In genomic region chr17:70774339-70775110, GRCh38 we compare ENCODE assay signal across 17 cellular contexts.
DNase-seq lines count a peak whose midpoint lies in the region; ATAC-seq, FAIRE-seq and TF ChIP-seq lines count a peak whose summit lies in the region.
"Had no signal": no experiment of that assay in that cellular context is flagged by ENCODE, and none has a peak within 500 bp of the region (broad histone marks: within the 10 kb centered on the region; RNA-seq: fewer than 3 reads in every experiment).

No MANE protein-coding gene starts in this region.

- H3K4me2 ChIP-seq in astrocyte (ENCODE audit: low read length) = no peak overlapping the region
- no peak overlapping the region for H3K4me2 ChIP-seq in osteoblast (ENCODE audit: insufficient read depth, low read length)

- no peaks in the 10 kb centered on the region for H3K36me3 Mint-ChIP-seq in astrocyte (ENCODE audit: low read depth, unreplicated experiment)

- no peak for FAIRE-seq in astrocyte (lab: Jason Lieb, UNC)
- FAIRE-seq: D721Med, G401.6, GM12891 had no signal

- no peaks in the 10 kb centered on the region for H3K4me1 Mint-ChIP-seq in astrocyte (ENCODE audit: low read depth, unreplicated experiment)

- no peaks in the 10 kb centered on the region for H3K9me3 Mint-ChIP-seq in astrocyte (ENCODE audit: unreplicated experiment)
- H3K9me3 Mint-ChIP-seq: CD4-positive, alpha-beta T cell had no signal

- DNase-seq in astrocyte (ENCODE audit: low read depth) (peak; percentile 2), epithelial cell of prostate (ENCODE audit: low read depth, low spot score) (peak; percentile 1), osteoblast (ENCODE audit: insufficient read length, low spot score, missing footprints) (no peak), stomach (no peak)
- DNase-seq: ACHN; AML-193; Caco-2; CD4-positive, alpha-beta T cell; GOT3; H7 had no signal

- no peak overlapping the region for H3K27ac Mint-ChIP-seq in astrocyte (ENCODE audit: unreplicated experiment)
- H3K27ac Mint-ChIP-seq: CD4-positive, alpha-beta T cell had no signal

- H3K4me1 ChIP-seq in HEK293 (ENCODE audit: control insufficient read depth, insufficient read depth, low read length) = no peaks in the 10 kb centered on the region
- no peaks in the 10 kb centered on the region for H3K4me1 ChIP-seq in astrocyte (ENCODE audit: insufficient read depth, low read length)
- no peaks in the 10 kb centered on the region for H3K4me1 ChIP-seq in osteoblast (ENCODE audit: insufficient read depth, low read length)
- no peaks in the 10 kb centered on the region for H3K4me1 ChIP-seq in stomach
- H3K4me1 ChIP-seq: Caco-2 had no signal

- TF ChIP-seq EP300 in stomach (IDR thresholded peaks at IDR 0.05) = no peak

- H3K9ac ChIP-seq in astrocyte (ENCODE audit: low read length) = no peak overlapping the region

- no peak for TF ChIP-seq CTCF in HEK293 (tag by site-specific recombination; IDR thresholded peaks at IDR 0.05)
- TF ChIP-seq CTCF in astrocyte (IDR thresholded peaks at IDR 0.05; ENCODE audit: insufficient read depth, low read depth, low read length) = no peak
- no peak for TF ChIP-seq CTCF in osteoblast (IDR thresholded peaks at IDR 0.05; ENCODE audit: extremely low read depth, low read depth, low read length)
- no peak for TF ChIP-seq CTCF in stomach (IDR thresholded peaks at IDR 0.05)

- H3K79me2 ChIP-seq in astrocyte (ENCODE audit: insufficient read depth, low read length) (no peaks in the 10 kb centered on the region), osteoblast (ENCODE audit: insufficient read depth, low read length) (no peaks in the 10 kb centered on the region)

- TF ChIP-seq POLR2A in stomach (IDR thresholded peaks at IDR 0.05) = no peak

- POLR2A ChIA-PET in HEK293 (lab: Yijun Ruan, JAX) = no interaction called here

- H3K36me3 ChIP-seq in HEK293 (ENCODE audit: control insufficient read depth in 2 of 2, insufficient read depth in 1 of 2, low read length in 2 of 2) (no peaks in the 10 kb centered on the region), astrocyte (ENCODE audit: insufficient read depth, low read length) (no peaks in the 10 kb centered on the region), osteoblast (ENCODE audit: insufficient read depth, low read length) (no peaks in the 10 kb centered on the region), stomach (no peaks in the 10 kb centered on the region)

- no peak overlapping the region for H2AFZ ChIP-seq in astrocyte (ENCODE audit: low read depth, low read length)
- no peak overlapping the region for H2AFZ ChIP-seq in osteoblast (ENCODE audit: low read length)

- H3K4me3 Mint-ChIP-seq in astrocyte (ENCODE audit: unreplicated experiment) = no peak overlapping the region
- H3K4me3 Mint-ChIP-seq: CD4-positive, alpha-beta T cell had no signal

- H4K20me1 ChIP-seq in astrocyte (ENCODE audit: insufficient read depth, low read length) (no peaks in the 10 kb centered on the region), osteoblast (ENCODE audit: insufficient read depth, low read length) (no peaks in the 10 kb centered on the region)

- no peaks in the 10 kb centered on the region for H3K9me3 ChIP-seq in HEK293 (ENCODE audit: control insufficient read depth, insufficient read depth, low read depth, low read length)
- H3K9me3 ChIP-seq in astrocyte (ENCODE audit: insufficient read depth, low read depth, low read length) = no peaks in the 10 kb centered on the region
- H3K9me3 ChIP-seq in osteoblast (ENCODE audit: low read depth, low read length) = no peaks in the 10 kb centered on the region
- no peaks in the 10 kb centered on the region for H3K9me3 ChIP-seq in stomach
- H3K9me3 ChIP-seq: Caco-2 had no signal

- ATAC-seq in HG02610 (IDR thresholded peaks at IDR 0.05; ENCODE audit: unreplicated experiment) = no peak
- ATAC-seq: HCT116 had no signal

- CTCF ChIA-PET in HEK293 (lab: Yijun Ruan, JAX) = interaction anchor here (0.5 to 1.9 kb wide), 4 partner anchors 10 to 957 kb away, joined by 3 to 8 read pairs (median 3); no protein-coding TSS in a partner anchor

- H3K27me3 ChIP-seq in astrocyte (ENCODE audit: insufficient read depth, low read length) (no peaks in the 10 kb centered on the region), osteoblast (ENCODE audit: insufficient read depth, low read length) (no peaks in the 10 kb centered on the region), stomach (no peaks in the 10 kb centered on the region)

- H3K27me3 Mint-ChIP-seq in astrocyte (ENCODE audit: low read depth, unreplicated experiment) = no peaks in the 10 kb centered on the region
- H3K27me3 Mint-ChIP-seq: CD4-positive, alpha-beta T cell had no signal

- H3K27ac ChIP-seq in HEK293 (ENCODE audit: extremely low read depth, low read depth, low read length) (no peak overlapping the region), astrocyte (ENCODE audit: low read depth, low read length) (no peak overlapping the region), epithelial cell of prostate (no peak overlapping the region), osteoblast (ENCODE audit: low read depth, low read length) (no peak overlapping the region), stomach (no peak overlapping the region)
- H3K27ac ChIP-seq: C4-2B had no signal

- H3K4me3 ChIP-seq in HEK293 (ENCODE audit: low read depth, low read length) (no peak overlapping the region), astrocyte (ENCODE audit: insufficient read depth, low read depth, low read length) (no peak overlapping the region), osteoblast (ENCODE audit: insufficient read depth, low read length) (no peak overlapping the region), stomach (no peak overlapping the region)

- intact Hi-C loops in stomach (cut with DNase I; ENCODE audit: low total_unique reads) = no loop called here

TF ChIP-seq in HEK293, 187 proteins besides CTCF, POLR2A, EP300 and RAD21:
- no peak for TF ChIP-seq AEBP2 (tag by site-specific recombination; IDR thresholded peaks at IDR 0.05; ENCODE audit: borderline replicate concordance)
- TF ChIP-seq ZBTB21 (tag by site-specific recombination; IDR thresholded peaks at IDR 0.05) = no peak
- peak; percentile 65 for TF ChIP-seq ZNF664 (tag by site-specific recombination; IDR thresholded peaks at IDR 0.05)
- no peak for TF ChIP-seq TSHZ1 (tag by site-specific recombination; IDR thresholded peaks at IDR 0.05; ENCODE audit: borderline replicate concordance)
- TF ChIP-seq ZNF48 (tag by site-specific recombination; IDR thresholded peaks at IDR 0.05) = no peak
- no peak for TF ChIP-seq ZNF394 (tag by site-specific recombination; IDR thresholded peaks at IDR 0.05; ENCODE audit: borderline replicate concordance)
- TF ChIP-seq ZNF621 (tag by site-specific recombination; IDR thresholded peaks at IDR 0.05) = no peak
TF ChIP-seq in HEK293: peak in this region for 1.

Comparison
In these comparisons a context has a peak if more than half of its experiments do, and no peak if none do; other contexts are left out.
1. DNase-seq: peak in astrocyte (single experiment) and epithelial cell of prostate (single experiment); none in osteoblast (single experiment) and stomach (single experiment).